8 cellular contexts compared by ENCODE assay signal in genomic region chr13:80084086-80084676, GRCh38.
A peak's percentile ranks its signal among the peaks of the same experiment; 100 is the strongest.
DNase-seq lines count a peak whose midpoint lies in the region; ATAC-seq lines count a peak whose summit lies in the region.

No MANE protein-coding gene starts in this region.

- ATAC-seq in GM18873 (IDR thresholded peaks at IDR 0.05; ENCODE audit: low FRiP score, unreplicated experiment) = no peak
- ATAC-seq in HG02623 (IDR thresholded peaks at IDR 0.05; ENCODE audit: unreplicated experiment) = no peak
- no peak for ATAC-seq in HG03354 (IDR thresholded peaks at IDR 0.05; ENCODE audit: poor library complexity, severe bottlenecking, unreplicated experiment)

- in situ Hi-C loops in Caki2 (cut with HindIII; ENCODE audit: low pct_unique_long_range_greater_than_20kb, low sequenced_read_pairs) = no loop called here

- peak; percentile 76 for DNase-seq in Caki2 (ENCODE audit: low read depth)
- DNase-seq in NCI-H1436 (lab: John Stamatoyannopoulos, UW) = peak; percentile 36
- DNase-seq in cerebellar cortex (ENCODE audit: low spot score) = peak; percentile 91
- peak; percentile 16 for DNase-seq in medulla oblongata (ENCODE audit: extremely low spot score)
- DNase-seq in NOMO-1 (lab: John Stamatoyannopoulos, UW; ENCODE audit: unreplicated experiment in 2 of 2) = no peak

Comparison
In these comparisons a context has a peak if more than half of its experiments do, and no peak if none do; other contexts are left out.
1. DNase-seq: peak in Caki2 (single experiment), NCI-H1436 (single experiment), cerebellar cortex (single experiment) and medulla oblongata (single experiment); none in NOMO-1 (0 of 2).